9 cellular contexts compared by ENCODE assay signal in the genomic region with DNA sequence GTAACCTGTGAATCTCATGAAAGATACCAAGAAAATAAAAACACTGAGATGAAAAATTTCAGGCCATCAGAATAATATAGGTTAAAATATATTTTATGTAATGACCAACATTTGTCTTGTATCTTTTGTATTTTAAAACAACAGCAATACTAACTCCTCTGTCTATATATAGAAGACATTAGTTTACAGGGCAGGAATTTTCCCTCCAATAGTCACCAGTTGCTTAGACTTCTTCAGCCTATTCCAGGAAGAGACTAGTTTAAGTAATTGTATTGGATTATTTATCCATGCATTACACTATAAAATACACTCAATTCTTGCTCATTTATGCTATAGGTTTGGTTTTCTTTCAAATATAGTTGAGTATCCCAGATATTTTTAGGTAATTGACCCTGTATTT. TPM values are rescaled to one million over a fixed set of nuclear protein-coding genes. Genes with fewer than 3 reads are reported as not detected.
"Had no signal": no experiment of that assay in that cellular context is flagged by ENCODE, and none has a peak within 500 bp of the region (broad histone marks: within the 10 kb centered on the region; RNA-seq: fewer than 3 reads in every experiment).

No MANE protein-coding gene starts in this region.

- H3K9me3 ChIP-seq: HAP-1 had no signal

- H3K27ac ChIP-seq: GM23248 had no signal

- H3K4me3 ChIP-seq: GM23248, GM23338, HAP-1 had no signal

- ATAC-seq: GM23338, HCT116 had no signal

- H3K4me1 ChIP-seq: HAP-1 had no signal

- DNase-seq: GM23248, GOT3, H7, H9, HCEC 1CT, HFFc6 had no signal

- H3K36me3 ChIP-seq: HAP-1 had no signal

RNA-seq across cellular contexts. Expression of gene ANO5, which starts 24.1 kb away (rescaled TPM):
- total RNA-seq: GM23248, HFFc6 had no signal
- polyA plus RNA-seq: GM23248 had no signal
